Comparison of ENCODE assay signal across 8 cellular contexts in the genomic region with DNA sequence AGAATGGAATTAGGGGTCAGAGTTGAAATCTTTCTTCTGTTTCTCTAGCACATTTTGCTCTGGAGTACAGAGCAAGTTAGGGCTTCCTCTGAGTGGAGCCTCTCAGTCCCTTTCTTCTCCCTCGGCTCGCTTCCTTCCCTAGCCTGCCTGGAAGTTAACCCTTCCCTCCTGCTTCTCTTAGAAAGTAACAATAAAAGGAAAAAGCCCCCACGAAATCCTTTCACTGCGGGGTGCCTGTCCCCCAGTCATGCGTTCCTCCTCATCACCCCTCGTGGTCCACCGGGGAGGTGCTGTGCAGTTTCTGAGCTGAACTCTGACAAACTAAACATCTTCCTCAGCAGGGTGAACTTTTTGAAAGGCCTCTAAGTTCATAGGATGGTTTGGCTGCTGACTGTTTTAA. TPM values are rescaled to one million over a fixed set of nuclear protein-coding genes. Genes with fewer than 3 reads are reported as not detected.
DNase-seq lines count a peak whose midpoint lies in the region; ATAC-seq and TF ChIP-seq lines count a peak whose summit lies in the region.

No MANE protein-coding gene starts in this region.

- H4K8ac ChIP-seq in mesendoderm (ENCODE audit: low read depth, low read length) = peak overlapping the region; percentile 82

- H3K27me3 ChIP-seq in cardiac muscle cell = no peaks in the 10 kb centered on the region
- H3K27me3 ChIP-seq in ascending aorta = no peaks in the 10 kb centered on the region
- no peaks in the 10 kb centered on the region for H3K27me3 ChIP-seq in mesendoderm (ENCODE audit: insufficient read depth, low read length, poor library complexity)

- H3K23ac ChIP-seq in mesendoderm (ENCODE audit: low read length) = no peak overlapping the region

- DNase-seq in cardiac muscle cell (ENCODE audit: low read depth in 1 of 2, low spot score in 1 of 2) (no peak), cardiac septum (ENCODE audit: low spot score) (no peak), ascending aorta (ENCODE audit: low spot score in 2 of 2) (no peak), mesendoderm (peak; percentile 37), ureter (ENCODE audit: low spot score) (no peak), NCI-H2196 (lab: John Stamatoyannopoulos, UW; ENCODE audit: unreplicated experiment) (no peak)

- peak overlapping the region; percentile 80 for H3K9ac ChIP-seq in mesendoderm (ENCODE audit: low read length)

- intact Hi-C loops in cardiac septum (cut with DNase I) = loop anchor here (10.0 kb wide), 1 partner anchor 60 kb away; no protein-coding TSS in a partner anchor
- intact Hi-C loops in ascending aorta (cut with DNase I) = loop anchor here (2.0 kb wide), 1 partner anchor 20 kb away; no protein-coding TSS in a partner anchor

- H3K36me3 ChIP-seq in cardiac muscle cell (no peaks in the 10 kb centered on the region), ascending aorta (peaks cover 2 to 13% of the 10 kb centered on the region in 2 donors), mesendoderm (ENCODE audit: control insufficient read depth, insufficient read depth, low read length) (no peaks in the 10 kb centered on the region), urinary bladder (ENCODE audit: insufficient read depth) (no peaks in the 10 kb centered on the region)

- H3K9me3 Mint-ChIP-seq in stimulated activated memory B cell treated with anti-CD40 and anti-IgM and Interleukin-4, amounts not matched to agents 10 μg/mL and 1 μg/mL and 100 μg/mL, for 72 hours = no peaks in the 10 kb centered on the region

- peak overlapping the region; percentile 91 for H3K18ac ChIP-seq in mesendoderm (ENCODE audit: low read length)

- H4K5ac ChIP-seq in mesendoderm (ENCODE audit: low read length) = no peak overlapping the region

- H3K9me3 ChIP-seq in cardiac muscle cell (ENCODE audit: low read depth) = no peaks in the 10 kb centered on the region
- no peaks in the 10 kb centered on the region for H3K9me3 ChIP-seq in ascending aorta

- WGBS in mesendoderm (ENCODE audit: extremely low coverage, insufficient coverage, low lambda C conversion rate) = no CpG with 5 or more reads among the region's 7 CpGs
- WGBS in urinary bladder = 54% methylated on average over 7 of the region's 7 CpGs

- H3K27ac ChIP-seq in cardiac muscle cell = no peak overlapping the region
- peak overlapping the region; percentile 80 to 88 for H3K27ac ChIP-seq in ascending aorta
- H3K27ac ChIP-seq in mesendoderm (ENCODE audit: low read depth, low read length) = peak overlapping the region; percentile 38
- H3K27ac ChIP-seq in urinary bladder (ENCODE audit: low read depth) = peak overlapping the region; percentile 27

- no peak overlapping the region for H3K4me3 Mint-ChIP-seq in stimulated activated memory B cell treated with anti-CD40 and anti-IgM and Interleukin-4, amounts not matched to agents 10 μg/mL and 1 μg/mL and 100 μg/mL, for 72 hours

- H2BK15ac ChIP-seq in mesendoderm (replicated peaks; ENCODE audit: low read depth) = no peak overlapping the region

- H2BK120ac ChIP-seq in mesendoderm (ENCODE audit: low read depth, low read length) = no peak overlapping the region

- no peak for ATAC-seq in stimulated activated memory B cell treated with anti-CD40 and anti-IgM and Interleukin-4, amounts not matched to agents 10 μg/mL and 1 μg/mL and 100 μg/mL, for 72 hours

- H3K4me3 ChIP-seq in cardiac muscle cell (peak overlapping the region; percentile 92), ascending aorta (peak overlapping the region; percentile 81 to 96), mesendoderm (ENCODE audit: low read length) (peak overlapping the region; percentile 21), urinary bladder (ENCODE audit: low read depth, low read length) (peak overlapping the region; percentile 78)

- peak overlapping the region; percentile 84 for H3K4ac ChIP-seq in mesendoderm (ENCODE audit: low read depth, low read length)

- H2AK5ac ChIP-seq in mesendoderm (ENCODE audit: low read length) = no peak overlapping the region

- H3K27ac Mint-ChIP-seq in stimulated activated memory B cell treated with anti-CD40 and anti-IgM and Interleukin-4, amounts not matched to agents 10 μg/mL and 1 μg/mL and 100 μg/mL, for 72 hours = no peak overlapping the region

- TF ChIP-seq CTCF in cardiac muscle cell (IDR thresholded peaks at IDR 0.05; ENCODE audit: low read depth, low read length) = no peak
- TF ChIP-seq CTCF in ascending aorta (IDR thresholded peaks at IDR 0.05) = no peak

- H3K79me2 ChIP-seq in mesendoderm (ENCODE audit: control insufficient read depth, insufficient read depth, low read length) = peaks cover 11% of the 10 kb centered on the region

- H3K4me1 ChIP-seq in cardiac muscle cell (ENCODE audit: low read depth) (peaks cover 27% of the 10 kb centered on the region), ascending aorta (peaks cover 0 to 21% of the 10 kb centered on the region in 2 donors), mesendoderm (ENCODE audit: control insufficient read depth, low read depth, low read length) (peaks cover 12% of the 10 kb centered on the region), urinary bladder (ENCODE audit: insufficient read depth) (peaks cover 2% of the 10 kb centered on the region)

- peaks cover 28% of the 10 kb centered on the region for H3K4me1 Mint-ChIP-seq in stimulated activated memory B cell treated with anti-CD40 and anti-IgM and Interleukin-4, amounts not matched to agents 10 μg/mL and 1 μg/mL and 100 μg/mL, for 72 hours

- H2BK5ac ChIP-seq in mesendoderm (ENCODE audit: low read length) = no peak overlapping the region

- peaks cover 74% of the 10 kb centered on the region for H3K27me3 Mint-ChIP-seq in stimulated activated memory B cell treated with anti-CD40 and anti-IgM and Interleukin-4, amounts not matched to agents 10 μg/mL and 1 μg/mL and 100 μg/mL, for 72 hours

- H3K36me3 Mint-ChIP-seq in stimulated activated memory B cell treated with anti-CD40 and anti-IgM and Interleukin-4, amounts not matched to agents 10 μg/mL and 1 μg/mL and 100 μg/mL, for 72 hours = no peaks in the 10 kb centered on the region

- H3K4me2 ChIP-seq in mesendoderm (ENCODE audit: low read length) = peak overlapping the region; percentile 85

- H3K56ac ChIP-seq in mesendoderm (ENCODE audit: low read length) = peak overlapping the region; percentile 81

- H3K79me1 ChIP-seq in mesendoderm (ENCODE audit: low read length) = peaks cover 4% of the 10 kb centered on the region

RNA-seq across cellular contexts. Expression of a gene that starts 2.0 kb away (rescaled TPM):
- total RNA-seq in cardiac muscle cell (402 and 451 TPM in 2 replicates), cardiac septum (785 TPM), ascending aorta (1,691 TPM), urinary bladder (136 TPM), ureter (210 TPM)
- polyA plus RNA-seq in cardiac muscle cell (476 and 569 TPM in 2 replicates), urinary bladder (162 TPM)
- 158 TPM for polyA plus RNA-seq in mesendoderm (2013, experiment 1 of 2)
- polyA plus RNA-seq in mesendoderm (2013, experiment 2 of 2) = 159 TPM

Comparison
In these comparisons a context has a peak if more than half of its experiments do, and no peak if none do; other contexts are left out.
1. H3K4me3 ChIP-seq: peak in every context shown above with its lines; median percentile 92 in cardiac muscle cell; 88 in ascending aorta; 78 in urinary bladder; 21 in mesendoderm.